26 cellular contexts compared by ENCODE assay signal in the genomic region with DNA sequence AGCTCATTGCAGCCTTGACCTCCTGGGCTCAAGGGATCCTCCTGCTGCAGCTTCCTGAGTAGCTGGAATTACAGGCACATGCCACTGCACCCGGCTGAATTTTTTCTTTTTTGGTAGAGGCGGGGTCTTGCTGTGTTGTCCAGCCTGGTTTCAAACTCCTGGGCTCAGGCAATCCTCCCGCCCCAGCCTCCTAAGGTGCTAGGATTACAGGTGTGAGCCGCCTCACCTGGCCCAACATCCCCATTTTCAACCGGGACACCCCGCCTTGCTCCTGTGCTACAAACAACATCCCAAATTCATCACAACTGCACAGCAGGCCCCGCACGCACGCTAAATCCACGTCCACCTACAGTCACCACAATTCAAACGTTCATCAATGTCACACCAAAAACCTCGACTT.
"Had no signal": no experiment of that assay in that cellular context is flagged by ENCODE, and none has a peak within 500 bp of the region (broad histone marks: within the 10 kb centered on the region; RNA-seq: fewer than 3 reads in every experiment).

No MANE protein-coding gene starts in this region.

- H3K9me3 ChIP-seq: adrenal gland, breast epithelium, MG63, Peyer's patch, SJCRH30, SK-N-SH had no signal

- H3K4me2 ChIP-seq: SK-N-SH had no signal

- H3K4me3 Mint-ChIP-seq: activated CD8-positive, alpha-beta T cell treated with anti-CD3 and anti-CD28 coated beads, Interleukin-2, amount 10 ng/mL, durations not matched to agents 7 days and 5 days; activated naive CD8-positive, alpha-beta T cell treated with anti-CD3 and anti-CD28 coated beads, Interleukin-2, amount 10 ng/mL, durations not matched to agents 7 days and 5 days; WTC11 had no signal

- H3K4me1 ChIP-seq: breast epithelium, Peyer's patch had no signal

- H3K4me1 Mint-ChIP-seq: activated naive CD8-positive, alpha-beta T cell treated with anti-CD3 and anti-CD28 coated beads, Interleukin-2, amount 10 ng/mL, durations not matched to agents 7 days and 5 days had no signal

- ATAC-seq: activated CD8-positive, alpha-beta T cell treated with anti-CD3 and anti-CD28 coated beads, Interleukin-2, amount 10 ng/mL, durations not matched to agents 7 days and 5 days; WTC11 had no signal

- H3K9ac ChIP-seq: SK-N-SH had no signal

- H3K27ac Mint-ChIP-seq: activated CD8-positive, alpha-beta T cell treated with anti-CD3 and anti-CD28 coated beads, Interleukin-2, amount 10 ng/mL, durations not matched to agents 7 days and 5 days; activated naive CD8-positive, alpha-beta T cell treated with anti-CD3 and anti-CD28 coated beads, Interleukin-2, amount 10 ng/mL, durations not matched to agents 7 days and 5 days; activated T-helper 2 cell treated with anti-CD3 and anti-CD28 coated beads, Interferon-gamma antibody, Interleukin-2, Interleukin-4, amounts not matched to agents 10 μg/mL and 5 μg/mL and 100 μg/mL, durations not matched to agents 14 hours and 24 hours and 36 hours; WTC11 had no signal

- H3K27me3 ChIP-seq: adrenal gland, breast epithelium, MG63, Peyer's patch, SJCRH30 had no signal

- H3K4me3 ChIP-seq: adrenal gland, breast epithelium, MG63, Peyer's patch, SJCRH30 had no signal

- H3K36me3 Mint-ChIP-seq: WTC11 had no signal

- H3K27ac ChIP-seq: breast epithelium, Peyer's patch, RWPE1, SJCRH30 had no signal

- H3K9me3 Mint-ChIP-seq: activated naive CD8-positive, alpha-beta T cell treated with anti-CD3 and anti-CD28 coated beads, Interleukin-2, amount 10 ng/mL, durations not matched to agents 7 days and 5 days; activated T-helper 2 cell treated with anti-CD3 and anti-CD28 coated beads, Interferon-gamma antibody, Interleukin-2, Interleukin-4, amounts not matched to agents 10 μg/mL and 5 μg/mL and 100 μg/mL, durations not matched to agents 14 hours and 24 hours and 36 hours; WTC11 had no signal

- H3K27me3 Mint-ChIP-seq: activated naive CD8-positive, alpha-beta T cell treated with anti-CD3 and anti-CD28 coated beads, Interleukin-2, amount 10 ng/mL, durations not matched to agents 7 days and 5 days had no signal

- H3K36me3 ChIP-seq: breast epithelium had no signal

- DNase-seq: activated CD4-positive, alpha-beta T cell treated with anti-CD3 and anti-CD28 coated beads for 48 hours; activated CD4-positive, alpha-beta T cell treated with anti-CD3 and anti-CD28 coated beads, Interleukin-2, amount 50 U/mL, for 4 hours; activated CD4-positive, CD25-positive, alpha-beta regulatory T cell treated with anti-CD3 and anti-CD28 coated beads, Interleukin-2, amount 50 U/mL, for 72 hours; activated CD8-positive, alpha-beta T cell treated with anti-CD3 and anti-CD28 coated beads, Interleukin-2, amount 10 ng/mL, durations not matched to agents 7 days and 5 days; activated gamma-delta T cell treated with Interleukin-2 at 50 U/mL for 16 hours; activated naive CD4-positive, alpha-beta T cell treated with anti-CD3 and anti-CD28 coated beads, Interleukin-2, amount 50 U/mL, for 16 hours; activated naive CD8-positive, alpha-beta T cell treated with anti-CD3 and anti-CD28 coated beads, Interleukin-2, amount 10 ng/mL, durations not matched to agents 7 days and 5 days; activated T-cell treated with anti-CD3 and anti-CD28 coated beads, Interleukin-2, amount 50 U/mL, for 48 hours; caudate nucleus; MG63; NCI-H1105; NCI-H1436; NCI-H1694 treated with DMSO at 0.1 percent for 48 hours; NCI-H2081; NCI-H510A treated with DMSO at 0.1 percent for 48 hours; NCI-H69; Right ventricle myocardium superior; SJCRH30; SK-N-SH; T-helper 1 cell had no signal
